In the genomic region with DNA sequence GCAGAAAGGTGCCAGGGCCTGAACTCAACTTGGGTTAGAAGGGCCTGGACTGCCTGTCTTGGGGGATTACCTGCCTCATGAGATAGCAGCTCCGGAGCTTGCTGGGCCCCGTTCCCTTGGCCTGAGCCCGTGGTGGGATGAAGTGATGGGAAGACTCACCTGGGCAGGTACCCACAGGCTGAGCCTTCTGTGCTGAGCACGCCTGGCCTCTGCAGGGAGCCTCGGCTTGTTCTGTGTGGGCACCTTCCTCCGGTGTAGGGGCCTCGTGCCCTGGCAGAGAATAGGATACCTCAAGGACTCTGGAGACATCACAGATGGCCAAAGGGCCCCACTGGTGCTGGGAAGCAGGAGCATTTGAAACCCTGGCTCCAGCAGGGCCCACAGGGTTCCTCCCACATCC, we compare ENCODE assay signal across 25 cellular contexts. TPM values are rescaled to one million over a fixed set of nuclear protein-coding genes. Genes with fewer than 3 reads are reported as not detected.
DNase-seq lines count a peak whose midpoint lies in the region; ATAC-seq, FAIRE-seq and TF ChIP-seq lines count a peak whose summit lies in the region.
"Had no signal": no experiment of that assay in that cellular context is flagged by ENCODE, and none has a peak within 500 bp of the region (broad histone marks: within the 10 kb centered on the region; RNA-seq: fewer than 3 reads in every experiment).

No MANE protein-coding gene starts in this region.

- H3K9me2 ChIP-seq in PC-9 (ENCODE audit: insufficient read depth) = no peaks in the 10 kb centered on the region

- H2BK5ac ChIP-seq in H1 (ENCODE audit: low read depth, low read length) (no peak overlapping the region), neuronal stem cell (ENCODE audit: low read length) (no peak overlapping the region)

- peaks cover 7 to 11% of the 10 kb centered on the region in 2 experiments for H4K20me1 ChIP-seq in H1 (replicated peaks in 1 of 2; ENCODE audit: control insufficient read depth in 1 of 2, insufficient read depth in 2 of 2, low read length in 2 of 2)
- no peaks in the 10 kb centered on the region for H4K20me1 ChIP-seq in PC-9 (ENCODE audit: insufficient read depth)

- H3K4me1 ChIP-seq in H1 (replicated peaks in 1 of 4; ENCODE audit: control insufficient read depth in 3 of 4, insufficient read depth in 4 of 4, low read length in 3 of 4) (peaks cover 0 to 20% (median 13%) of the 10 kb centered on the region in 4 experiments; a peak in 6 of 7 replicates), neuronal stem cell (ENCODE audit: control insufficient read depth in 2 of 2, insufficient read depth in 1 of 2, low read depth in 1 of 2, low read length in 2 of 2) (peaks cover 13 to 21% of the 10 kb centered on the region in 2 donors), Caco-2 (no peaks in the 10 kb centered on the region), PC-9 (replicated peaks; ENCODE audit: insufficient read depth) (no peaks in the 10 kb centered on the region)

- peaks cover 6% of the 10 kb centered on the region for H3K4me1 Mint-ChIP-seq in Caco-2 (ENCODE audit: low read depth, unreplicated experiment)
- peaks cover 0 to 6% of the 10 kb centered on the region in 2 donors for H3K4me1 Mint-ChIP-seq in natural killer cell

- H3K14ac ChIP-seq in H1 (ENCODE audit: insufficient read length) (no peak overlapping the region), neuronal stem cell (ENCODE audit: low read length) (no peak overlapping the region)

- FAIRE-seq in H1 (lab: Jason Lieb, UNC) = no peak
- FAIRE-seq: A549, G401.6, GM12891, GM19239 had no signal

- H4K8ac ChIP-seq in H1 (ENCODE audit: extremely low read depth, insufficient read depth, low read length) (no peak overlapping the region), neuronal stem cell (ENCODE audit: low read depth, low read length) (no peak overlapping the region)

- H3K23me2 ChIP-seq in H1 (ENCODE audit: low read depth, low read length) = peaks cover 22% of the 10 kb centered on the region; the same call in 1 of the 2 replicates

- TF ChIP-seq POLR2A in H1 (IDR thresholded peaks at IDR 0.05; ENCODE audit: control extremely low read depth in 1 of 2, low read depth in 2 of 2, low read length in 2 of 2) = no peak

- CTCF ChIA-PET in H1 (lab: Charles Lee; ENCODE audit: partially characterized antibody) (interaction anchor here (0.6 to 8.7 kb wide), 5 partner anchors 11 to 116 kb away, joined by 3 to 115 read pairs (median 3); no protein-coding TSS in a partner anchor), Caco-2 (lab: Charles Lee) (no interaction called here), PC-9 (lab: Charles Lee) (no interaction called here)

- TF ChIP-seq RAD21 in H1 (IDR thresholded peaks at IDR 0.05 in 1 of 2, conservative IDR thresholded peaks at IDR 0.05 in 1 of 2; ENCODE audit: low read depth in 2 of 2, low read length in 2 of 2) = no peak

- BruUV-seq in Caco-2 (replicated peaks; lab: Mats Ljungman, UMichigan) = no TSS peak
- no TSS peak for BruUV-seq in PC-9 (replicated peaks; lab: Mats Ljungman, UMichigan)

- H2BK120ac ChIP-seq in H1 (replicated peaks; ENCODE audit: low read depth, low read length) (no peak overlapping the region), neuronal stem cell (ENCODE audit: low read depth, low read length) (no peak overlapping the region)

- H2BK15ac ChIP-seq in H1 (ENCODE audit: low read length) (no peak overlapping the region), neuronal stem cell (ENCODE audit: low read length) (no peak overlapping the region)

- H3K23ac ChIP-seq in H1 (ENCODE audit: insufficient read length) (no peak overlapping the region), neuronal stem cell (ENCODE audit: low read depth, low read length, poor library complexity) (no peak overlapping the region)

- H3K27ac Mint-ChIP-seq in Caco-2 (ENCODE audit: unreplicated experiment) (no peak overlapping the region), natural killer cell (no peak overlapping the region)
- H3K27ac Mint-ChIP-seq: B cell; CD4-positive, alpha-beta T cell; CD8-positive, alpha-beta T cell had no signal

- 85% methylated on average over 7 of the region's 7 CpGs; no CpG with 5 or more reads in 1 of the 2 experiments for WGBS in H1 (ENCODE audit: extremely low coverage in 1 of 2, insufficient coverage in 1 of 2, insufficient read length in 1 of 2, insufficient replicate concordance in 2 of 2, low coverage in 1 of 2, low lambda C conversion rate in 2 of 2, missing lambda C conversion rate in 1 of 2), 2 experiments
- WGBS in neuronal stem cell (ENCODE audit: extremely low coverage in 2 of 2, insufficient read length in 2 of 2, insufficient replicate concordance in 1 of 2), 2 donors = no CpG with 5 or more reads among the region's 7 CpGs

- H3K27ac ChIP-seq in H1 (ENCODE audit: low read depth, low read length) = no peak overlapping the region
- no peak overlapping the region for H3K27ac ChIP-seq in neuronal stem cell (replicated peaks; ENCODE audit: low read length)
- no peak overlapping the region for H3K27ac ChIP-seq in PC-9
- H3K27ac ChIP-seq: 22Rv1; A549; BLaER1 treated with 17β-estradiol and CSF1 and Interleukin-3, amounts not matched to agents 10 nM and 100 nM; C4-2B had no signal

- H3K18ac ChIP-seq in H1 (ENCODE audit: extremely low read depth, low read length) (no peak overlapping the region), neuronal stem cell (ENCODE audit: low read length) (no peak overlapping the region)

- H3F3A ChIP-seq in PC-9 (ENCODE audit: insufficient read depth, low read depth) = peaks cover 4% of the 10 kb centered on the region; the same call in 1 of the 2 replicates

- no peak overlapping the region for H2BK20ac ChIP-seq in H1 (ENCODE audit: low read length)

- no peaks in the 10 kb centered on the region; a peak in 1 of 4 replicates for H3K9me3 ChIP-seq in H1 (ENCODE audit: insufficient read depth in 2 of 2, low read depth in 1 of 2, low read length in 1 of 2)
- peaks cover 2 to 8% of the 10 kb centered on the region in 2 donors for H3K9me3 ChIP-seq in neuronal stem cell (replicated peaks in 1 of 2; ENCODE audit: control insufficient read depth in 2 of 2, insufficient read depth in 1 of 2, low read depth in 1 of 2, low read length in 2 of 2)
- H3K9me3 ChIP-seq in Caco-2 = no peaks in the 10 kb centered on the region
- H3K9me3 ChIP-seq in PC-9 (ENCODE audit: insufficient read depth, low read depth) = no peaks in the 10 kb centered on the region
- H3K9me3 ChIP-seq: A549 had no signal

- H3K36me3 ChIP-seq in H1 (ENCODE audit: control insufficient read depth in 2 of 4, insufficient read depth in 4 of 4, low read length in 3 of 4) (peaks cover 0 to 7% (median 0%) of the 10 kb centered on the region in 4 experiments; a peak in 1 of 8 replicates), neuronal stem cell (replicated peaks in 1 of 2; ENCODE audit: control insufficient read depth in 2 of 2, insufficient read depth in 2 of 2, low read length in 2 of 2) (peaks cover 2 to 15% of the 10 kb centered on the region in 2 donors), Caco-2 (ENCODE audit: control insufficient read depth, insufficient read depth, low read length) (no peaks in the 10 kb centered on the region), PC-9 (ENCODE audit: low read depth) (no peaks in the 10 kb centered on the region)

- H3K4me3 ChIP-seq in H1 (ENCODE audit: extremely low read depth in 1 of 4, insufficient read depth in 2 of 4, low read depth in 3 of 4, low read length in 4 of 4) = no peak overlapping the region
- no peak overlapping the region for H3K4me3 ChIP-seq in neuronal stem cell (ENCODE audit: low read length in 2 of 2)
- H3K4me3 ChIP-seq in Caco-2 (ENCODE audit: low read depth, low read length) = no peak overlapping the region
- no peak overlapping the region for H3K4me3 ChIP-seq in PC-9
- H3K4me3 ChIP-seq: A549; BLaER1 treated with 17β-estradiol and CSF1 and Interleukin-3, amounts not matched to agents 10 nM and 100 nM had no signal

- no peaks in the 10 kb centered on the region for H3K79me1 ChIP-seq in H1 (ENCODE audit: low read depth, low read length)
- no peaks in the 10 kb centered on the region for H3K79me1 ChIP-seq in neuronal stem cell (ENCODE audit: low read depth, low read length)

- H3K4ac ChIP-seq in H1 (replicated peaks; ENCODE audit: insufficient read length, low read depth, low read length) = no peak overlapping the region
- H3K4ac ChIP-seq in neuronal stem cell (ENCODE audit: low read length) = no peak overlapping the region

- no peak overlapping the region for H3K9ac ChIP-seq in H1 (replicated peaks in 1 of 4; ENCODE audit: extremely low read depth in 1 of 4, low read depth in 3 of 4, low read length in 3 of 4)
- no peak overlapping the region for H3K9ac ChIP-seq in neuronal stem cell (ENCODE audit: low read depth, low read length, poor library complexity)

- no peak for ATAC-seq in left lobe of liver
- no peak for ATAC-seq in natural killer cell
- ATAC-seq: A549; CD8-positive, alpha-beta T cell had no signal

- no peaks in the 10 kb centered on the region for H3K9me3 Mint-ChIP-seq in Caco-2 (ENCODE audit: unreplicated experiment)
- H3K9me3 Mint-ChIP-seq in natural killer cell = no peaks in the 10 kb centered on the region
- H3K9me3 Mint-ChIP-seq: CD4-positive, alpha-beta T cell; CD8-positive, alpha-beta T cell had no signal

- H3K27me3 Mint-ChIP-seq in Caco-2 (ENCODE audit: insufficient read depth, unreplicated experiment) (peaks cover 7% of the 10 kb centered on the region), natural killer cell (ENCODE audit: low read depth in 2 of 2) (no peaks in the 10 kb centered on the region)
- H3K27me3 Mint-ChIP-seq: CD4-positive, alpha-beta T cell had no signal

- peaks cover 65 to 77% (median 75%) of the 10 kb centered on the region in 4 experiments for H3K27me3 ChIP-seq in H1 (replicated peaks in 1 of 4; ENCODE audit: control insufficient read depth in 3 of 4, extremely low read depth in 1 of 4, insufficient read depth in 3 of 4, low read length in 3 of 4)
- peaks cover 24 to 47% (median 29%) of the 10 kb centered on the region in 3 experiments for H3K27me3 ChIP-seq in neuronal stem cell (ENCODE audit: control insufficient read depth in 3 of 3, insufficient read depth in 3 of 3, low read depth in 1 of 3, low read length in 3 of 3)
- H3K27me3 ChIP-seq in Caco-2 (replicated peaks; ENCODE audit: control insufficient read depth, insufficient read depth, low read length) = no peaks in the 10 kb centered on the region; the same call in 1 of the 2 replicates
- H3K27me3 ChIP-seq in PC-9 (ENCODE audit: insufficient read depth, low read depth) = 0 out of 2 replicates have a peak, but pooled peaks cover 3% of the 10 kb centered on the region
- H3K27me3 ChIP-seq: BLaER1 treated with 17β-estradiol and CSF1 and Interleukin-3, amounts not matched to agents 10 nM and 100 nM had no signal

- H2AK5ac ChIP-seq in H1 (ENCODE audit: low read depth, low read length) (peak overlapping the region; percentile 70; the same call in 1 of the 2 replicates), neuronal stem cell (ENCODE audit: low read depth, low read length) (peak overlapping the region; percentile 43)

- no peak overlapping the region for H3K56ac ChIP-seq in H1 (replicated peaks; ENCODE audit: insufficient read length, low read depth, low read length)

- H2BK12ac ChIP-seq in H1 (ENCODE audit: low read depth, low read length) (no peak overlapping the region), neuronal stem cell (ENCODE audit: low read length) (peak overlapping the region; percentile 14)

- POLR2A ChIA-PET in H1 (lab: Charles Lee; ENCODE audit: partially characterized antibody) = no interaction called here
- POLR2A ChIA-PET in Caco-2 (lab: Charles Lee) = interaction anchor here (0.7 kb wide), 1 partner anchor 64 kb away, joined by 3 read pairs; no protein-coding TSS in a partner anchor
- POLR2A ChIA-PET in PC-9 (lab: Charles Lee; ENCODE audit: unreplicated experiment) = no interaction called here

- TF ChIP-seq EP300 in H1 (IDR thresholded peaks at IDR 0.05; ENCODE audit: borderline replicate concordance in 1 of 2, low read depth in 2 of 2, low read length in 2 of 2) = no peak

- DNase-seq in H1 (ENCODE audit: low read depth in 1 of 2, low spot score in 2 of 2) (no peak), left lobe of liver (ENCODE audit: low spot score) (peak; percentile 42), neuronal stem cell (ENCODE audit: low spot score) (no peak), Caco-2 (no peak), PC-9 (no peak), natural killer cell (no peak)
- DNase-seq: AML-193; CD4-positive, alpha-beta T cell; CD8-positive, alpha-beta T cell; DMS 273 treated with DMSO at 0.1 percent for 48 hours; DMS153; DMS53; DMS79; DND-41; EL; GF-D8 had no signal

- H3K36me3 Mint-ChIP-seq in Caco-2 (ENCODE audit: insufficient read depth, unreplicated experiment) (no peaks in the 10 kb centered on the region), natural killer cell (no peaks in the 10 kb centered on the region)

- no peak overlapping the region for H4K5ac ChIP-seq in H1 (ENCODE audit: insufficient read length, low read depth, low read length)

- no peak for TF ChIP-seq CTCF in H1 (IDR thresholded peaks at IDR 0.05; ENCODE audit: control extremely low read depth in 1 of 3, insufficient read depth in 1 of 3, low read depth in 1 of 3, low read length in 3 of 3)
- TF ChIP-seq CTCF in Caco-2 (IDR thresholded peaks at IDR 0.05; ENCODE audit: insufficient read depth in 1 of 2, low read depth in 1 of 2, low read length in 1 of 2, severe bottlenecking in 1 of 2, unreplicated experiment in 1 of 2) = no peak
- TF ChIP-seq CTCF in PC-9 (conservative IDR thresholded peaks at IDR 0.05) = no peak
- TF ChIP-seq CTCF in natural killer cell (IDR thresholded peaks at IDR 0.05) = no peak

- H4K91ac ChIP-seq in H1 (replicated peaks; ENCODE audit: insufficient read length, low read length) (no peak overlapping the region), neuronal stem cell (ENCODE audit: low read depth, low read length, poor library complexity) (no peak overlapping the region)

- intact Hi-C loops in Caco-2 (cut with micrococcal nuclease; ENCODE audit: unreplicated experiment) (no loop called here), PC-9 (cut with micrococcal nuclease; ENCODE audit: unreplicated experiment) (no loop called here), natural killer cell (cut with micrococcal nuclease) (no loop called here)

- H3K4me3 Mint-ChIP-seq in Caco-2 (ENCODE audit: unreplicated experiment) (no peak overlapping the region), natural killer cell (no peak overlapping the region)
- H3K4me3 Mint-ChIP-seq: B cell; CD8-positive, alpha-beta T cell had no signal

- H3K79me2 ChIP-seq in H1 (ENCODE audit: control insufficient read depth in 1 of 2, insufficient read depth in 2 of 2, low read length in 2 of 2) = no peaks in the 10 kb centered on the region
- H3K79me2 ChIP-seq in PC-9 (ENCODE audit: low read depth) = no peaks in the 10 kb centered on the region

- H2AFZ ChIP-seq in H1 (ENCODE audit: low read length) = no peak overlapping the region
- no peak overlapping the region for H2AFZ ChIP-seq in neuronal stem cell (ENCODE audit: low read length)
- no peak overlapping the region for H2AFZ ChIP-seq in PC-9

- no peak overlapping the region for H3K4me2 ChIP-seq in H1 (ENCODE audit: insufficient read depth in 1 of 2, low read depth in 2 of 2, low read length in 2 of 2)
- H3K4me2 ChIP-seq in neuronal stem cell (ENCODE audit: insufficient read depth, low read length, poor library complexity, severe bottlenecking) = no peak overlapping the region
- H3K4me2 ChIP-seq in PC-9 = no peak overlapping the region
- H3K4me2 ChIP-seq: A549; BLaER1 treated with 17β-estradiol and CSF1 and Interleukin-3, amounts not matched to agents 10 nM and 100 nM had no signal

RNA-seq across cellular contexts. Expression of gene ZNF467, which starts 4.5 kb away (rescaled TPM):
- 0.40 and 0.50 TPM in 2 replicates for total RNA-seq in H1 (2021; fragmentation: NEBNext Ultra II Directional; extraction: Animal tissue kit (Norgen Biotek cat#: 25700))
- polyA plus RNA-seq in H1 (2011; rRNA removed) = 0.51 and 0.89 TPM in 2 replicates
- 0.44 TPM for polyA plus RNA-seq in H1 (2011; cell fraction: cytosol; rRNA removed)
- 1.7 TPM for polyA plus RNA-seq in H1 (2011; cell fraction: nucleus; rRNA removed)
- 0.36 to 0.89 TPM (median 0.75 TPM) in 4 replicates for polyA plus RNA-seq in H1 (2012, experiment 1 of 2)
- polyA plus RNA-seq in H1 (2012, experiment 2 of 2) = 0.35 TPM
- polyA plus RNA-seq in H1 (2013, experiment 1 of 2) = 0.20 TPM
- polyA plus RNA-seq in H1 (2013, experiment 2 of 2) = 0.13 TPM
- 0.05 and 0.13 TPM in 2 replicates for polyA minus RNA-seq in H1 (2011; rRNA and poly(A)+ RNA removed)
- not detected for polyA minus RNA-seq in H1 (2011; cell fraction: cytosol; rRNA and poly(A)+ RNA removed)
- polyA minus RNA-seq in H1 (2011; cell fraction: nucleus; rRNA and poly(A)+ RNA removed) = 0.70 TPM
- total RNA-seq in left lobe of liver (18.9 TPM), Caco-2 (2022) (1.1 and 1.7 TPM in 2 replicates), PC-9 (2021) (6.6 and 10.3 TPM in 2 replicates), natural killer cell (1 to 10 TPM; 2.8 to 5.4 (median 3.7) TPM)
- 6.2 TPM for polyA plus RNA-seq in neuronal stem cell (2013, experiment 1 of 2)
- 6.1 TPM for polyA plus RNA-seq in neuronal stem cell (2013, experiment 2 of 2)
- total RNA-seq: A172 had no signal
